ENCODE assay signal across 14 cellular contexts in genomic region chr5:179257190-179257741, GRCh38.
DNase-seq lines count a peak whose midpoint lies in the region; ATAC-seq and TF ChIP-seq lines count a peak whose summit lies in the region.
"Had no signal": no experiment of that assay in that cellular context is flagged by ENCODE, and none has a peak within 500 bp of the region (broad histone marks: within the 10 kb centered on the region; RNA-seq: fewer than 3 reads in every experiment).

No MANE protein-coding gene starts in this region.

- intact Hi-C loops in CD14-positive monocyte (cut with micrococcal nuclease), result no loop called here

- H3K4me1 ChIP-seq in adipocyte (ENCODE audit: control insufficient read depth, insufficient read depth, low read length) (peaks cover 38% of the 10 kb centered on the region), right atrium auricular region (no peaks in the 10 kb centered on the region)

- TF ChIP-seq CTCF in CD14-positive monocyte (IDR thresholded peaks at IDR 0.05) (no peak), right atrium auricular region (IDR thresholded peaks at IDR 0.05) (no peak)

- H3K27me3 ChIP-seq in adipocyte (replicated peaks; ENCODE audit: control insufficient read depth, insufficient read depth, low read length), result no peaks in the 10 kb centered on the region
- no peaks in the 10 kb centered on the region for H3K27me3 ChIP-seq in right atrium auricular region
- H3K27me3 ChIP-seq: neural progenitor cell had no signal

- H3K4me3 Mint-ChIP-seq in CD14-positive monocyte, result no peak overlapping the region
- no peak overlapping the region for H3K4me3 Mint-ChIP-seq in stimulated activated naive B cell treated with anti-CD40 and anti-IgM and Interleukin-4, amounts not matched to agents 10 μg/mL and 1 μg/mL and 100 μg/mL, for 72 hours
- H3K4me3 Mint-ChIP-seq: activated T-helper 1 cell treated with anti-CD3 and anti-CD28 coated beads, Interleukin-12 subunit alpha, Interleukin-12 subunit beta, Interleukin-2, Interleukin-4 antibody, amounts not matched to agents 30 ng/mL and 10 ng/mL and 1 ng/mL, durations not matched to agents 14 hours and 24 hours and 36 hours; mesothelial cell of epicardium; neural progenitor cell had no signal

- H3K9me3 ChIP-seq in adipocyte (ENCODE audit: control insufficient read depth, low read length) (no peaks in the 10 kb centered on the region), right atrium auricular region (no peaks in the 10 kb centered on the region)

- H3K4me1 Mint-ChIP-seq in CD14-positive monocyte, result no peaks in the 10 kb centered on the region
- H3K4me1 Mint-ChIP-seq in stimulated activated naive B cell treated with anti-CD40 and anti-IgM and Interleukin-4, amounts not matched to agents 10 μg/mL and 1 μg/mL and 100 μg/mL, for 72 hours, result no peaks in the 10 kb centered on the region
- H3K4me1 Mint-ChIP-seq: mesothelial cell of epicardium had no signal

- H3K36me3 Mint-ChIP-seq in CD14-positive monocyte, result no peaks in the 10 kb centered on the region
- no peaks in the 10 kb centered on the region for H3K36me3 Mint-ChIP-seq in stimulated activated naive B cell treated with anti-CD40 and anti-IgM and Interleukin-4, amounts not matched to agents 10 μg/mL and 1 μg/mL and 100 μg/mL, for 72 hours
- H3K36me3 Mint-ChIP-seq: mesothelial cell of epicardium, neural progenitor cell had no signal

- peaks cover 34% of the 10 kb centered on the region for H3K36me3 ChIP-seq in adipocyte (ENCODE audit: control insufficient read depth, insufficient read depth, low read length, severe bottlenecking)
- H3K36me3 ChIP-seq in right atrium auricular region, result no peaks in the 10 kb centered on the region
- H3K36me3 ChIP-seq: neural progenitor cell had no signal

- H3K9me3 Mint-ChIP-seq in CD14-positive monocyte, result no peaks in the 10 kb centered on the region
- H3K9me3 Mint-ChIP-seq in stimulated activated naive B cell treated with anti-CD40 and anti-IgM and Interleukin-4, amounts not matched to agents 10 μg/mL and 1 μg/mL and 100 μg/mL, for 72 hours, result no peaks in the 10 kb centered on the region
- H3K9me3 Mint-ChIP-seq: activated T-helper 1 cell treated with anti-CD3 and anti-CD28 coated beads, Interleukin-12 subunit alpha, Interleukin-12 subunit beta, Interleukin-2, Interleukin-4 antibody, amounts not matched to agents 30 ng/mL and 10 ng/mL and 1 ng/mL, durations not matched to agents 14 hours and 24 hours and 36 hours; mesothelial cell of epicardium; neural progenitor cell had no signal

- peaks cover 0 to 4% (median 0%) of the 10 kb centered on the region in 3 donors for H3K27me3 Mint-ChIP-seq in CD14-positive monocyte (ENCODE audit: low read depth in 3 of 3)
- peaks cover 7 to 16% of the 10 kb centered on the region in 2 donors for H3K27me3 Mint-ChIP-seq in stimulated activated naive B cell treated with anti-CD40 and anti-IgM and Interleukin-4, amounts not matched to agents 10 μg/mL and 1 μg/mL and 100 μg/mL, for 72 hours

- H3K4me3 ChIP-seq in adipocyte (ENCODE audit: low read length) (peak overlapping the region; percentile 7), right atrium auricular region (no peak overlapping the region), skin epidermis (no peak overlapping the region)
- H3K4me3 ChIP-seq: neural progenitor cell had no signal

- H3K9ac ChIP-seq in adipocyte (ENCODE audit: low read length), result peak overlapping the region; percentile 68
- H3K9ac ChIP-seq: neural progenitor cell had no signal

- ATAC-seq in HG03045 (IDR thresholded peaks at IDR 0.05; ENCODE audit: unreplicated experiment), result no peak
- no peak for ATAC-seq in stimulated activated naive B cell treated with anti-CD40 and anti-IgM and Interleukin-4, amounts not matched to agents 10 μg/mL and 1 μg/mL and 100 μg/mL, for 72 hours (replicated peaks)

- no peak overlapping the region for H3K27ac Mint-ChIP-seq in CD14-positive monocyte
- H3K27ac Mint-ChIP-seq in stimulated activated naive B cell treated with anti-CD40 and anti-IgM and Interleukin-4, amounts not matched to agents 10 μg/mL and 1 μg/mL and 100 μg/mL, for 72 hours, result no peak overlapping the region
- H3K27ac Mint-ChIP-seq: activated T-helper 1 cell treated with anti-CD3 and anti-CD28 coated beads, Interleukin-12 subunit alpha, Interleukin-12 subunit beta, Interleukin-2, Interleukin-4 antibody, amounts not matched to agents 30 ng/mL and 10 ng/mL and 1 ng/mL, durations not matched to agents 14 hours and 24 hours and 36 hours; mesothelial cell of epicardium had no signal

- DNase-seq in CD14-positive monocyte (ENCODE audit: low spot score) (peak; percentile 36), adipocyte (ENCODE audit: low read depth) (no peak), right atrium auricular region (ENCODE audit: low spot score) (peak; percentile 59), NCI-H146 (lab: John Stamatoyannopoulos, UW) (no peak)
- DNase-seq in activated CD4-positive, alpha-beta T cell treated with anti-CD3 and anti-CD28 coated beads for 48 hours, result no peak
- DNase-seq in stimulated activated naive B cell treated with anti-CD40 and anti-IgM and Interleukin-4, amounts not matched to agents 10 μg/mL and 1 μg/mL and 100 μg/mL, for 72 hours, result no peak
- DNase-seq: activated CD4-positive, alpha-beta T cell treated with anti-CD3 and anti-CD28 coated beads for 4 hours; AML-193; T-helper 2 cell had no signal

- H3K27ac ChIP-seq in right atrium auricular region (peak overlapping the region; percentile 21 to 42), skin epidermis (peak overlapping the region in 11 of 21 experiments; percentile 23 to 74 (median 60))
- H3K27ac ChIP-seq: neural progenitor cell had no signal

Comparison
In these comparisons a context has a peak if more than half of its experiments do, and no peak if none do; other contexts are left out.
1. DNase-seq: peak in CD14-positive monocyte (single experiment) and right atrium auricular region (single experiment); none in adipocyte (single experiment), activated CD4-positive, alpha-beta T cell treated with anti-CD3 and anti-CD28 coated beads for 48 hours (single experiment), NCI-H146 (single experiment) and stimulated activated naive B cell treated with anti-CD40 and anti-IgM and Interleukin-4, amounts not matched to agents 10 μg/mL and 1 μg/mL and 100 μg/mL, for 72 hours (single experiment).